Comparison of ENCODE assay signal across 1 cellular context in the genomic region with DNA sequence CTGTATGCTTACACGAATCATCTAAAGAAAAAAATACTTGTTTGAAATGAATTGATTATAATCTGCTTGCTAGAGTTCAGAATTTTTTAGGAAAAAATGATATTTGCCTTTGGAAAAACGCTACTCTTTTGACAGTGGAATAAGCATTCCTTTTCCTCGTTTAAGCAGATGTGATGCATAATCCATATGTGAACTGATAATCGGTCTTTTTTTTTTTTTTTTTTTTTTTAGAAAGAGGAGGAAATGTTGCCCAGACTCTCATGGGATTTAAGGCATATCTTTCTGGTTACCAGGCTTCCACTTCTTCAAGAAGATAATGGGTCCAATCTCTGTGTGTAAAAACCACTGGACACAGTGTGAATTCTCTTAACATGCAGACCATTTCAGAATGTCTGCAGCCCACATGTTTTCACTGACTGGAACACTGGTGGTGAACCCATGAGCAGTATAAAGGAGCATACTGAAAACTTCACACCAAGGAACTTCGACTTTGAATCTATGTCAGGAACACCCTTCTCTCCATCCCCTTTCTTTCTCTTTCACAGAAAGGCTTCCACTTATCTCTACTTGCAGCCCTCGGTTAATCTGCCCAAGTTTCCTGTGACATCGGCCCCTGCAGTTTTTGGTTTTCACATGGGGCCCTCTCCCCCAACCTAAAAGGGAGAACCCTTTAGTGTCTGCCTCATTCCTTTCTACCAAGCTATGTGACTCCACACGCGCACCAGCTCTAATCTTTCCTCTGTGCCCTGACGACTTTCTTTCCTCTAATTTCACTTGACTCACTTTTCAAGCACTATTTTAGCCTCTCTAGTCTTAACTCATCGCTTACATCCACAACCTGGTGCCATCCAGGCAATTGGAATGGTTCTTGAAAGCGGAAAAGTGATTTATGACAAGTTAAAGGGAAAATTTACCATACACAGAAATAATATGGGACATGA.
TF ChIP-seq lines count a peak whose summit lies in the region.

No MANE protein-coding gene starts in this region.

TF ChIP-seq in K562, 482 proteins besides CTCF, POLR2A, EP300 and RAD21 (continued from another document and continues in another):
- TF ChIP-seq, protein P1, sequence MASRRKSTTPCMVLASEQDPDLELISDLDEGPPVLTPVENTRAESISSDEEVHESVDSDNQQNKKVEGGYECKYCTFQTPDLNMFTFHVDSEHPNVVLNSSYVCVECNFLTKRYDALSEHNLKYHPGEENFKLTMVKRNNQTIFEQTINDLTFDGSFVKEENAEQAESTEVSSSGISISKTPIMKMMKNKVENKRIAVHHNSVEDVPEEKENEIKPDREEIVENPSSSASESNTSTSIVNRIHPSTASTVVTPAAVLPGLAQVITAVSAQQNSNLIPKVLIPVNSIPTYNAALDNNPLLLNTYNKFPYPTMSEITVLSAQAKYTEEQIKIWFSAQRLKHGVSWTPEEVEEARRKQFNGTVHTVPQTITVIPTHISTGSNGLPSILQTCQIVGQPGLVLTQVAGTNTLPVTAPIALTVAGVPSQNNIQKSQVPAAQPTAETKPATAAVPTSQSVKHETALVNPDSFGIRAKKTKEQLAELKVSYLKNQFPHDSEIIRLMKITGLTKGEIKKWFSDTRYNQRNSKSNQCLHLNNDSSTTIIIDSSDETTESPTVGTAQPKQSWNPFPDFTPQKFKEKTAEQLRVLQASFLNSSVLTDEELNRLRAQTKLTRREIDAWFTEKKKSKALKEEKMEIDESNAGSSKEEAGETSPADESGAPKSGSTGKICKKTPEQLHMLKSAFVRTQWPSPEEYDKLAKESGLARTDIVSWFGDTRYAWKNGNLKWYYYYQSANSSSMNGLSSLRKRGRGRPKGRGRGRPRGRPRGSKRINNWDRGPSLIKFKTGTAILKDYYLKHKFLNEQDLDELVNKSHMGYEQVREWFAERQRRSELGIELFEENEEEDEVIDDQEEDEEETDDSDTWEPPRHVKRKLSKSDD (conservative IDR thresholded peaks at IDR 0.05; ENCODE audit: low read length) = no peak
- TF ChIP-seq, protein P2, sequence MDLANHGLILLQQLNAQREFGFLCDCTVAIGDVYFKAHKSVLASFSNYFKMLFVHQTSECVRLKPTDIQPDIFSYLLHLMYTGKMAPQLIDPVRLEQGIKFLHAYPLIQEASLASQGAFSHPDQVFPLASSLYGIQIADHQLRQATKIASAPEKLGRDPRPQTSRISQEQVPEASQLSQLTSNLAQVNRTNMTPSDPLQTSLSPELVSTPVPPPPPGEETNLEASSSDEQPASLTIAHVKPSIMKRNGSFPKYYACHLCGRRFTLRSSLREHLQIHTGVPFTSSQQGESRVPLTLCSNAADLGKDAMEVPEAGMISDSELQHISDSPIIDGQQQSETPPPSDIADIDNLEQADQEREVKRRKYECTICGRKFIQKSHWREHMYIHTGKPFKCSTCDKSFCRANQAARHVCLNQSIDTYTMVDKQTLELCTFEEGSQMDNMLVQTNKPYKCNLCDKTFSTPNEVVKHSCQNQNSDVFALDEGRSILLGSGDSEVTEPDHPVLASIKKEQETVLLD (IDR thresholded peaks at IDR 0.05) = peak; percentile 83
- peak in 1 of 2 experiments; percentile 42; a peak in 2 of 4 replicates for TF ChIP-seq NRF1 (conservative IDR thresholded peaks at IDR 0.05 in 1 of 2, IDR thresholded peaks at IDR 0.05 in 1 of 2)
- TF ChIP-seq, protein P3, sequence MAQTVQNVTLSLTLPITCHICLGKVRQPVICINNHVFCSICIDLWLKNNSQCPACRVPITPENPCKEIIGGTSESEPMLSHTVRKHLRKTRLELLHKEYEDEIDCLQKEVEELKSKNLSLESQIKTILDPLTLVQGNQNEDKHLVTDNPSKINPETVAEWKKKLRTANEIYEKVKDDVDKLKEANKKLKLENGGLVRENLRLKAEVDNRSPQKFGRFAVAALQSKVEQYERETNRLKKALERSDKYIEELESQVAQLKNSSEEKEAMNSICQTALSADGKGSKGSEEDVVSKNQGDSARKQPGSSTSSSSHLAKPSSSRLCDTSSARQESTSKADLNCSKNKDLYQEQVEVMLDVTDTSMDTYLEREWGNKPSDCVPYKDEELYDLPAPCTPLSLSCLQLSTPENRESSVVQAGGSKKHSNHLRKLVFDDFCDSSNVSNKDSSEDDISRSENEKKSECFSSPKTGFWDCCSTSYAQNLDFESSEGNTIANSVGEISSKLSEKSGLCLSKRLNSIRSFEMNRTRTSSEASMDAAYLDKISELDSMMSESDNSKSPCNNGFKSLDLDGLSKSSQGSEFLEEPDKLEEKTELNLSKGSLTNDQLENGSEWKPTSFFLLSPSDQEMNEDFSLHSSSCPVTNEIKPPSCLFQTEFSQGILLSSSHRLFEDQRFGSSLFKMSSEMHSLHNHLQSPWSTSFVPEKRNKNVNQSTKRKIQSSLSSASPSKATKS (CRISPR knock-in tag; IDR thresholded peaks at IDR 0.05) = no peak
- no peak for TF ChIP-seq SMAD1 (IDR thresholded peaks at IDR 0.05; ENCODE audit: low read depth, low read length, partially characterized antibody)
- TF ChIP-seq, protein P4, sequence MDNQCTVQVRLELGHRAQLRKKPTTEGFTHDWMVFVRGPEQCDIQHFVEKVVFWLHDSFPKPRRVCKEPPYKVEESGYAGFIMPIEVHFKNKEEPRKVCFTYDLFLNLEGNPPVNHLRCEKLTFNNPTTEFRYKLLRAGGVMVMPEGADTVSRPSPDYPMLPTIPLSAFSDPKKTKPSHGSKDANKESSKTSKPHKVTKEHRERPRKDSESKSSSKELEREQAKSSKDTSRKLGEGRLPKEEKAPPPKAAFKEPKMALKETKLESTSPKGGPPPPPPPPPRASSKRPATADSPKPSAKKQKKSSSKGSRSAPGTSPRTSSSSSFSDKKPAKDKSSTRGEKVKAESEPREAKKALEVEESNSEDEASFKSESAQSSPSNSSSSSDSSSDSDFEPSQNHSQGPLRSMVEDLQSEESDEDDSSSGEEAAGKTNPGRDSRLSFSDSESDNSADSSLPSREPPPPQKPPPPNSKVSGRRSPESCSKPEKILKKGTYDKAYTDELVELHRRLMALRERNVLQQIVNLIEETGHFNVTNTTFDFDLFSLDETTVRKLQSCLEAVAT (IDR thresholded peaks at IDR 0.05) = peak; percentile 53 to 63; a peak in 2 of 4 replicates
- TF ChIP-seq NFRKB (IDR thresholded peaks at IDR 0.05; ENCODE audit: low read depth) = peak; percentile 85
- TF ChIP-seq, protein P5, sequence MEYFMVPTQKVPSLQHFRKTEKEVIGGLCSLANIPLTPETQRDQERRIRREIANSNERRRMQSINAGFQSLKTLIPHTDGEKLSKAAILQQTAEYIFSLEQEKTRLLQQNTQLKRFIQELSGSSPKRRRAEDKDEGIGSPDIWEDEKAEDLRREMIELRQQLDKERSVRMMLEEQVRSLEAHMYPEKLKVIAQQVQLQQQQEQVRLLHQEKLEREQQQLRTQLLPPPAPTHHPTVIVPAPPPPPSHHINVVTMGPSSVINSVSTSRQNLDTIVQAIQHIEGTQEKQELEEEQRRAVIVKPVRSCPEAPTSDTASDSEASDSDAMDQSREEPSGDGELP (CRISPR knock-in tag; IDR thresholded peaks at IDR 0.05; ENCODE audit: borderline replicate concordance) = no peak
- TF ChIP-seq CBX1 (IDR thresholded peaks at IDR 0.05; ENCODE audit: low read depth) = no peak
- peak; percentile 91 for TF ChIP-seq CBFA2T2 (conservative IDR thresholded peaks at IDR 0.05)
- no peak for TF ChIP-seq GTF2E2 (tag; IDR thresholded peaks at IDR 0.05)
- TF ChIP-seq BCOR (IDR thresholded peaks at IDR 0.05) = peak; percentile 72; the same call in 1 of the 2 replicates
- TF ChIP-seq GATAD2A (IDR thresholded peaks at IDR 0.05) = peak; percentile 87
- TF ChIP-seq, protein P6, sequence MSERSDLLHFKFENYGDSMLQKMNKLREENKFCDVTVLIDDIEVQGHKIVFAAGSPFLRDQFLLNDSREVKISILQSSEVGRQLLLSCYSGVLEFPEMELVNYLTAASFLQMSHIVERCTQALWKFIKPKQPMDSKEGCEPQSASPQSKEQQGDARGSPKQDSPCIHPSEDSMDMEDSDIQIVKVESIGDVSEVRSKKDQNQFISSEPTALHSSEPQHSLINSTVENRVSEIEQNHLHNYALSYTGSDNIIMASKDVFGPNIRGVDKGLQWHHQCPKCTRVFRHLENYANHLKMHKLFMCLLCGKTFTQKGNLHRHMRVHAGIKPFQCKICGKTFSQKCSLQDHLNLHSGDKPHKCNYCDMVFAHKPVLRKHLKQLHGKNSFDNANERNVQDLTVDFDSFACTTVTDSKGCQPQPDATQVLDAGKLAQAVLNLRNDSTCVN (CRISPR knock-in tag; IDR thresholded peaks at IDR 0.05) = no peak
- TF ChIP-seq PHTF2 (CRISPR knock-in tag; IDR thresholded peaks at IDR 0.05) = no peak
- no peak for TF ChIP-seq CBX2 (IDR thresholded peaks at IDR 0.05; ENCODE audit: insufficient read depth, low read length, poor library complexity, severe bottlenecking)
- TF ChIP-seq CREBBP (IDR thresholded peaks at IDR 0.05; ENCODE audit: low read depth, low read length) = no peak
- TF ChIP-seq, protein P7, sequence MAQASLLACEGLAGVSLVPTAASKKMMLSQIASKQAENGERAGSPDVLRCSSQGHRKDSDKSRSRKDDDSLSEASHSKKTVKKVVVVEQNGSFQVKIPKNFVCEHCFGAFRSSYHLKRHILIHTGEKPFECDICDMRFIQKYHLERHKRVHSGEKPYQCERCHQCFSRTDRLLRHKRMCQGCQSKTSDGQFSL (CRISPR knock-in tag; IDR thresholded peaks at IDR 0.05) = no peak
- TF ChIP-seq, protein P7 (tag; IDR thresholded peaks at IDR 0.05) = no peak
- TF ChIP-seq MCM7 (IDR thresholded peaks at IDR 0.05) = no peak
- TF ChIP-seq ZNF24 (IDR thresholded peaks at IDR 0.05) = peak; percentile 74
- no peak for TF ChIP-seq SREBF1 (IDR thresholded peaks at IDR 0.05; ENCODE audit: borderline replicate concordance, low read depth, low read length)
- TF ChIP-seq, protein P8, sequence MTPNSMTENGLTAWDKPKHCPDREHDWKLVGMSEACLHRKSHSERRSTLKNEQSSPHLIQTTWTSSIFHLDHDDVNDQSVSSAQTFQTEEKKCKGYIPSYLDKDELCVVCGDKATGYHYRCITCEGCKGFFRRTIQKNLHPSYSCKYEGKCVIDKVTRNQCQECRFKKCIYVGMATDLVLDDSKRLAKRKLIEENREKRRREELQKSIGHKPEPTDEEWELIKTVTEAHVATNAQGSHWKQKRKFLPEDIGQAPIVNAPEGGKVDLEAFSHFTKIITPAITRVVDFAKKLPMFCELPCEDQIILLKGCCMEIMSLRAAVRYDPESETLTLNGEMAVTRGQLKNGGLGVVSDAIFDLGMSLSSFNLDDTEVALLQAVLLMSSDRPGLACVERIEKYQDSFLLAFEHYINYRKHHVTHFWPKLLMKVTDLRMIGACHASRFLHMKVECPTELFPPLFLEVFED (CRISPR knock-in tag; conservative IDR thresholded peaks at IDR 0.05) = peak; percentile 25; the same call in 1 of the 2 replicates
- no peak for TF ChIP-seq CAMTA2 (CRISPR knock-in tag; conservative IDR thresholded peaks at IDR 0.05)
- no peak for TF ChIP-seq SRSF3 (IDR thresholded peaks at IDR 0.05; ENCODE audit: insufficient read depth, low read length)
- TF ChIP-seq, protein P9, sequence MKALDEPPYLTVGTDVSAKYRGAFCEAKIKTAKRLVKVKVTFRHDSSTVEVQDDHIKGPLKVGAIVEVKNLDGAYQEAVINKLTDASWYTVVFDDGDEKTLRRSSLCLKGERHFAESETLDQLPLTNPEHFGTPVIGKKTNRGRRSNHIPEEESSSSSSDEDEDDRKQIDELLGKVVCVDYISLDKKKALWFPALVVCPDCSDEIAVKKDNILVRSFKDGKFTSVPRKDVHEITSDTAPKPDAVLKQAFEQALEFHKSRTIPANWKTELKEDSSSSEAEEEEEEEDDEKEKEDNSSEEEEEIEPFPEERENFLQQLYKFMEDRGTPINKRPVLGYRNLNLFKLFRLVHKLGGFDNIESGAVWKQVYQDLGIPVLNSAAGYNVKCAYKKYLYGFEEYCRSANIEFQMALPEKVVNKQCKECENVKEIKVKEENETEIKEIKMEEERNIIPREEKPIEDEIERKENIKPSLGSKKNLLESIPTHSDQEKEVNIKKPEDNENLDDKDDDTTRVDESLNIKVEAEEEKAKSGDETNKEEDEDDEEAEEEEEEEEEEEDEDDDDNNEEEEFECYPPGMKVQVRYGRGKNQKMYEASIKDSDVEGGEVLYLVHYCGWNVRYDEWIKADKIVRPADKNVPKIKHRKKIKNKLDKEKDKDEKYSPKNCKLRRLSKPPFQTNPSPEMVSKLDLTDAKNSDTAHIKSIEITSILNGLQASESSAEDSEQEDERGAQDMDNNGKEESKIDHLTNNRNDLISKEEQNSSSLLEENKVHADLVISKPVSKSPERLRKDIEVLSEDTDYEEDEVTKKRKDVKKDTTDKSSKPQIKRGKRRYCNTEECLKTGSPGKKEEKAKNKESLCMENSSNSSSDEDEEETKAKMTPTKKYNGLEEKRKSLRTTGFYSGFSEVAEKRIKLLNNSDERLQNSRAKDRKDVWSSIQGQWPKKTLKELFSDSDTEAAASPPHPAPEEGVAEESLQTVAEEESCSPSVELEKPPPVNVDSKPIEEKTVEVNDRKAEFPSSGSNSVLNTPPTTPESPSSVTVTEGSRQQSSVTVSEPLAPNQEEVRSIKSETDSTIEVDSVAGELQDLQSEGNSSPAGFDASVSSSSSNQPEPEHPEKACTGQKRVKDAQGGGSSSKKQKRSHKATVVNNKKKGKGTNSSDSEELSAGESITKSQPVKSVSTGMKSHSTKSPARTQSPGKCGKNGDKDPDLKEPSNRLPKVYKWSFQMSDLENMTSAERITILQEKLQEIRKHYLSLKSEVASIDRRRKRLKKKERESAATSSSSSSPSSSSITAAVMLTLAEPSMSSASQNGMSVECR (CRISPR knock-in tag; IDR thresholded peaks at IDR 0.05) = no peak
- TF ChIP-seq, protein P10, sequence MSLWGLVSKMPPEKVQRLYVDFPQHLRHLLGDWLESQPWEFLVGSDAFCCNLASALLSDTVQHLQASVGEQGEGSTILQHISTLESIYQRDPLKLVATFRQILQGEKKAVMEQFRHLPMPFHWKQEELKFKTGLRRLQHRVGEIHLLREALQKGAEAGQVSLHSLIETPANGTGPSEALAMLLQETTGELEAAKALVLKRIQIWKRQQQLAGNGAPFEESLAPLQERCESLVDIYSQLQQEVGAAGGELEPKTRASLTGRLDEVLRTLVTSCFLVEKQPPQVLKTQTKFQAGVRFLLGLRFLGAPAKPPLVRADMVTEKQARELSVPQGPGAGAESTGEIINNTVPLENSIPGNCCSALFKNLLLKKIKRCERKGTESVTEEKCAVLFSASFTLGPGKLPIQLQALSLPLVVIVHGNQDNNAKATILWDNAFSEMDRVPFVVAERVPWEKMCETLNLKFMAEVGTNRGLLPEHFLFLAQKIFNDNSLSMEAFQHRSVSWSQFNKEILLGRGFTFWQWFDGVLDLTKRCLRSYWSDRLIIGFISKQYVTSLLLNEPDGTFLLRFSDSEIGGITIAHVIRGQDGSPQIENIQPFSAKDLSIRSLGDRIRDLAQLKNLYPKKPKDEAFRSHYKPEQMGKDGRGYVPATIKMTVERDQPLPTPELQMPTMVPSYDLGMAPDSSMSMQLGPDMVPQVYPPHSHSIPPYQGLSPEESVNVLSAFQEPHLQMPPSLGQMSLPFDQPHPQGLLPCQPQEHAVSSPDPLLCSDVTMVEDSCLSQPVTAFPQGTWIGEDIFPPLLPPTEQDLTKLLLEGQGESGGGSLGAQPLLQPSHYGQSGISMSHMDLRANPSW (CRISPR knock-in tag; IDR thresholded peaks at IDR 0.05) = no peak
- no peak for TF ChIP-seq CHCHD3 (CRISPR knock-in tag; IDR thresholded peaks at IDR 0.05)
- TF ChIP-seq RFX7 (CRISPR knock-in tag; IDR thresholded peaks at IDR 0.05) = no peak
- TF ChIP-seq ZNF384 (IDR thresholded peaks at IDR 0.05; ENCODE audit: low read depth, low read length) = peak; percentile 74
